ENCODE assay signal across 18 cellular contexts in genomic region chr21:33302055-33302454, GRCh38. TPM values are rescaled to one million over a fixed set of nuclear protein-coding genes. Genes with fewer than 3 reads are reported as not detected.
A peak's percentile ranks its signal among the peaks of the same experiment; 100 is the strongest.
DNase-seq lines count a peak whose midpoint lies in the region; ATAC-seq and TF ChIP-seq lines count a peak whose summit lies in the region.
"Had no signal": no experiment of that assay in that cellular context is flagged by ENCODE, and none has a peak within 500 bp of the region (broad histone marks: within the 10 kb centered on the region; RNA-seq: fewer than 3 reads in every experiment).

No MANE protein-coding gene starts in this region.

- no peak overlapping the region for H3K27ac ChIP-seq in PC-3 (ENCODE audit: low read length)
- H3K27ac ChIP-seq: ovary had no signal

- H3K27me3 Mint-ChIP-seq in dendritic cell treated with granulocyte-macrophage colony-stimulating factor and Interleukin-4, amounts not matched to agents 40 ng/mL and 50 ng/mL, for 4 days = no peaks in the 10 kb centered on the region
- no peaks in the 10 kb centered on the region for H3K27me3 Mint-ChIP-seq in nephron (ENCODE audit: low read depth)

- H3K4me3 ChIP-seq in PC-3 (ENCODE audit: low read length) = no peak overlapping the region
- H3K4me3 ChIP-seq: ovary had no signal

- H2AFZ ChIP-seq in PC-3 (ENCODE audit: low read length) = no peak overlapping the region

- H3K79me2 ChIP-seq in PC-3 (ENCODE audit: low read length) = no peaks in the 10 kb centered on the region

- H3K4me1 ChIP-seq in PC-3 (ENCODE audit: insufficient read depth, low read length) = peaks cover 21% of the 10 kb centered on the region

- TF ChIP-seq CTCF in nephron (IDR thresholded peaks at IDR 0.05; ENCODE audit: unreplicated experiment in 3 of 3) (no peak), PC-3 (conservative IDR thresholded peaks at IDR 0.05; ENCODE audit: low read depth, low read length) (no peak)

- DNase-seq in A172 (ENCODE audit: low spot score) = peak; percentile 37
- DNase-seq in Daoy (ENCODE audit: low read depth) = peak; percentile 56
- no peak for DNase-seq in PC-3
- no peak for DNase-seq in NCI-H146 (lab: John Stamatoyannopoulos, UW)
- no peak for DNase-seq in AG08396 (ENCODE audit: low spot score)
- DNase-seq: activated naive CD4-positive, alpha-beta T cell; cortex of kidney; glutamatergic neuron; NCI-H1436 treated with DMSO at 0.1 percent for 48 hours; NK-92 treated with Interleukin-12 subunit alpha and Interleukin-12 subunit beta, amount 100 ng/mL, for 24 hours; ovary; SIG-M5; stimulated activated naive CD4-positive, alpha-beta T cell; T-helper 2 cell had no signal

- ATAC-seq in PC-3 = no peak
- ATAC-seq in HG02970 (IDR thresholded peaks at IDR 0.05; ENCODE audit: low FRiP score, unreplicated experiment) = no peak
- ATAC-seq: activated CD4-positive, CD25-positive, alpha-beta regulatory T cell treated with anti-CD3 and anti-CD28 coated beads, Interleukin-2, amount 50 U/mL, for 24 hours had no signal

- CTCF ChIA-PET in PC-3 (lab: Charles Lee) = no interaction called here

- H3K4me3 Mint-ChIP-seq in dendritic cell treated with granulocyte-macrophage colony-stimulating factor and Interleukin-4, amounts not matched to agents 40 ng/mL and 50 ng/mL, for 4 days = peak overlapping the region; percentile 2
- no peak overlapping the region for H3K4me3 Mint-ChIP-seq in nephron

- no peak overlapping the region for H3K4me2 ChIP-seq in PC-3 (ENCODE audit: low read length)

- no peaks in the 10 kb centered on the region for H3K9me3 Mint-ChIP-seq in dendritic cell treated with granulocyte-macrophage colony-stimulating factor and Interleukin-4, amounts not matched to agents 40 ng/mL and 50 ng/mL, for 4 days
- H3K9me3 Mint-ChIP-seq in nephron = no peaks in the 10 kb centered on the region

- peaks cover 91% of the 10 kb centered on the region for H3K4me1 Mint-ChIP-seq in dendritic cell treated with granulocyte-macrophage colony-stimulating factor and Interleukin-4, amounts not matched to agents 40 ng/mL and 50 ng/mL, for 4 days (ENCODE audit: low read depth)
- peaks cover 24% of the 10 kb centered on the region for H3K4me1 Mint-ChIP-seq in nephron

- peaks cover 8% of the 10 kb centered on the region for H3K36me3 Mint-ChIP-seq in dendritic cell treated with granulocyte-macrophage colony-stimulating factor and Interleukin-4, amounts not matched to agents 40 ng/mL and 50 ng/mL, for 4 days (ENCODE audit: low read depth)
- peaks cover 9% of the 10 kb centered on the region for H3K36me3 Mint-ChIP-seq in nephron (ENCODE audit: low read depth)

- no peaks in the 10 kb centered on the region for H3F3A ChIP-seq in PC-3 (ENCODE audit: low read length, unreplicated experiment)

- H3K27me3 ChIP-seq in PC-3 (ENCODE audit: low read length) = no peaks in the 10 kb centered on the region
- H3K27me3 ChIP-seq: ovary had no signal

- H3K9me2 ChIP-seq in PC-3 (replicated peaks; ENCODE audit: low read length) = no peaks in the 10 kb centered on the region

- no peaks in the 10 kb centered on the region for H3K9me3 ChIP-seq in PC-3 (ENCODE audit: low read length)
- H3K9me3 ChIP-seq: ovary had no signal

- no TSS peak for BruUV-seq in PC-3 (replicated peaks; lab: Mats Ljungman, UMichigan)

- POLR2A ChIA-PET in PC-3 (lab: Charles Lee; ENCODE audit: unreplicated experiment) = no interaction called here

- H3K9ac ChIP-seq in PC-3 (ENCODE audit: low read length) = no peak overlapping the region

- intact Hi-C loops in dendritic cell treated with granulocyte-macrophage colony-stimulating factor and Interleukin-4, amounts not matched to agents 40 ng/mL and 50 ng/mL, for 4 days (cut with micrococcal nuclease) = no loop called here
- intact Hi-C loops in PC-3 (cut with micrococcal nuclease) = no loop called here

- H3K36me3 ChIP-seq in PC-3 (ENCODE audit: low read depth, low read length) = no peaks in the 10 kb centered on the region
- H3K36me3 ChIP-seq: ovary had no signal

- H4K20me1 ChIP-seq in PC-3 (ENCODE audit: low read length) = no peaks in the 10 kb centered on the region

- H3K27ac Mint-ChIP-seq in dendritic cell treated with granulocyte-macrophage colony-stimulating factor and Interleukin-4, amounts not matched to agents 40 ng/mL and 50 ng/mL, for 4 days = peak overlapping the region; percentile 96
- H3K27ac Mint-ChIP-seq in nephron = peak overlapping the region in 2 of 3 experiments; percentile 40 to 96

RNA-seq across cellular contexts. Expression of gene IFNAR1, which starts 22.7 kb away (rescaled TPM):
- 15.7 and 20.5 TPM in 2 replicates for total RNA-seq in A172 (2014; rRNA removed; shearing (Covaris generic))
- 18.5 and 45.2 TPM in 2 replicates for total RNA-seq in Daoy (2014; rRNA removed; shearing (Covaris generic))
- 13.2 and 18.4 TPM in 2 replicates for total RNA-seq in PC-3 (2014; rRNA removed)

RNA-seq across cellular contexts. Expression of gene IL10RB, which starts 35.9 kb away (rescaled TPM):
- total RNA-seq in A172 (2014; rRNA removed; shearing (Covaris generic)) = 64.9 and 67.7 TPM in 2 replicates
- total RNA-seq in Daoy (2014; rRNA removed; shearing (Covaris generic)) = 23.9 and 26.5 TPM in 2 replicates
- 25.3 and 26.8 TPM in 2 replicates for total RNA-seq in PC-3 (2014; rRNA removed)

Comparison
In these comparisons a context has a peak if more than half of its experiments do, and no peak if none do; other contexts are left out.
1. DNase-seq: peak in A172 (single experiment) and Daoy (single experiment); none in PC-3 (single experiment), NCI-H146 (single experiment) and AG08396 (single experiment).